ENCODE assay signal across 8 cellular contexts in genomic region chr15:72306211-72306785, GRCh38. TPM values are rescaled to one million over a fixed set of nuclear protein-coding genes. Genes with fewer than 3 reads are reported as not detected.
DNase-seq lines count a peak whose midpoint lies in the region; ATAC-seq and TF ChIP-seq lines count a peak whose summit lies in the region.

No MANE protein-coding gene starts in this region.

- H3K27me3 ChIP-seq in effector memory CD4-positive, alpha-beta T cell (replicated peaks; ENCODE audit: control insufficient read depth, insufficient read depth, low read length, poor library complexity, severe bottlenecking), result no peaks in the 10 kb centered on the region

- peaks cover 56% of the 10 kb centered on the region for H3K27me3 Mint-ChIP-seq in WTC11 (ENCODE audit: low read depth)

- H3K4me3 Mint-ChIP-seq in WTC11, result no peak overlapping the region

- TF ChIP-seq CTCF in WTC11 (IDR thresholded peaks at IDR 0.05), result no peak

- POLR2A ChIA-PET in WTC11 (lab: Charles Lee), result no interaction called here

- H3K4me1 Mint-ChIP-seq in WTC11, result no peaks in the 10 kb centered on the region

- ATAC-seq in WTC11, result peak; percentile 82
- ATAC-seq in GM18502 (IDR thresholded peaks at IDR 0.05; ENCODE audit: poor library complexity, unreplicated experiment), result no peak
- no peak for ATAC-seq in HG02981 (IDR thresholded peaks at IDR 0.05; ENCODE audit: unreplicated experiment)
- ATAC-seq in HG03095 (IDR thresholded peaks at IDR 0.05; ENCODE audit: unreplicated experiment), result no peak

- no peak overlapping the region for H3K4me3 ChIP-seq in effector memory CD4-positive, alpha-beta T cell (ENCODE audit: insufficient read depth, low read depth, low read length, poor library complexity, severe bottlenecking)

- 0 out of 2 replicates have a peak overlapping the region, but pooled peaks have one; percentile 40 for H3K27ac Mint-ChIP-seq in WTC11

- H3K36me3 ChIP-seq in effector memory CD4-positive, alpha-beta T cell (ENCODE audit: control insufficient read depth, insufficient read depth, low read length), result no peaks in the 10 kb centered on the region

- DNase-seq in A172 (ENCODE audit: low spot score), result peak; percentile 10
- DNase-seq in M059J (ENCODE audit: low read depth), result peak; percentile 28
- peak; percentile 59 for DNase-seq in WTC11 (ENCODE audit: low spot score)
- DNase-seq in effector memory CD4-positive, alpha-beta T cell, result peak; percentile 21 to 49 (median 29)
- peak; percentile 1 to 53 for DNase-seq in stimulated activated CD4-positive, alpha-beta T cell treated with anti-CD3 and anti-CD28 coated beads, Interleukin-4, amount 100 ng/mL, for 4 hours

- CTCF ChIA-PET in WTC11 (lab: Charles Lee), result interaction anchor here (0.7 to 1.1 kb wide), 2 partner anchors 21 to 1932 kb away, joined by 5 to 6 read pairs; no protein-coding TSS in a partner anchor

- no peaks in the 10 kb centered on the region for H3K9me3 ChIP-seq in effector memory CD4-positive, alpha-beta T cell (ENCODE audit: control insufficient read depth, low read length)

- H3K4me1 ChIP-seq in effector memory CD4-positive, alpha-beta T cell (ENCODE audit: control insufficient read depth, insufficient read depth, low read length, poor library complexity, severe bottlenecking), result peaks cover 2% of the 10 kb centered on the region

- H3K27ac ChIP-seq in effector memory CD4-positive, alpha-beta T cell (ENCODE audit: insufficient read depth, low read length, poor library complexity, severe bottlenecking), result no peak overlapping the region

- H3K36me3 Mint-ChIP-seq in WTC11, result no peaks in the 10 kb centered on the region

- no peaks in the 10 kb centered on the region for H3K9me3 Mint-ChIP-seq in WTC11

TF ChIP-seq in WTC11, 78 proteins besides CTCF, POLR2A, EP300 and RAD21 (continues in another document):
- TF ChIP-seq PREB (CRISPR knock-in tag; IDR thresholded peaks at IDR 0.05; ENCODE audit: borderline replicate concordance) (no peak), ZNF671 (CRISPR knock-in tag; IDR thresholded peaks at IDR 0.05) (no peak), FOXP4 (CRISPR knock-in tag; IDR thresholded peaks at IDR 0.05) (no peak), ZSCAN18 (CRISPR knock-in tag; IDR thresholded peaks at IDR 0.05) (no peak), KAT7 (CRISPR knock-in tag; IDR thresholded peaks at IDR 0.05; ENCODE audit: borderline replicate concordance) (no peak), GABPB1 (CRISPR knock-in tag; IDR thresholded peaks at IDR 0.05) (no peak), ZBTB43 (CRISPR knock-in tag; IDR thresholded peaks at IDR 0.05) (no peak), ATF3 (CRISPR knock-in tag; conservative IDR thresholded peaks at IDR 0.05) (no peak), TP53 (CRISPR knock-in tag; IDR thresholded peaks at IDR 0.05) (no peak), TCF7 (CRISPR knock-in tag; IDR thresholded peaks at IDR 0.05; ENCODE audit: low read depth) (no peak), CREM (CRISPR knock-in tag; IDR thresholded peaks at IDR 0.05) (no peak), ZNF532 (CRISPR knock-in tag; IDR thresholded peaks at IDR 0.05; ENCODE audit: borderline replicate concordance) (no peak), ZNF416 (CRISPR knock-in tag; IDR thresholded peaks at IDR 0.05) (no peak), RELA (CRISPR knock-in tag; IDR thresholded peaks at IDR 0.05; ENCODE audit: borderline replicate concordance) (no peak), ZNF232 (CRISPR knock-in tag; IDR thresholded peaks at IDR 0.05) (no peak)

RNA-seq across cellular contexts. Expression of gene CELF6, which starts 13.7 kb away (rescaled TPM):
- total RNA-seq in A172 (2014; rRNA removed; shearing (Covaris generic)), result not detected in 2 replicates
- total RNA-seq in M059J (2014; rRNA removed; shearing (Covaris generic)), result not detected in 2 replicates
- not detected in 3 replicates for total RNA-seq in WTC11 (2021)

RNA-seq across cellular contexts. Expression of gene PARP6, which starts 33.9 kb away (rescaled TPM):
- 30.4 and 32.3 TPM in 2 replicates for total RNA-seq in A172 (2014; rRNA removed; shearing (Covaris generic))
- total RNA-seq in M059J (2014; rRNA removed; shearing (Covaris generic)), result 34.6 and 38.7 TPM in 2 replicates
- total RNA-seq in WTC11 (2021), result 40.8 to 42.1 TPM (median 41.9 TPM) in 3 replicates
